8 cellular contexts compared by ENCODE assay signal in genomic region chr6:3162565-3163247, GRCh38. TPM values are rescaled to one million over a fixed set of nuclear protein-coding genes. Genes with fewer than 3 reads are reported as not detected.
DNase-seq lines count a peak whose midpoint lies in the region; ATAC-seq and TF ChIP-seq lines count a peak whose summit lies in the region.

No MANE protein-coding gene starts in this region.

- peak overlapping the region; percentile 70 for H3K4me3 Mint-ChIP-seq in progenitor cell of endocrine pancreas (ENCODE audit: low read depth)

- no peaks in the 10 kb centered on the region for H3K36me3 ChIP-seq in ascending aorta

- H3K27me3 Mint-ChIP-seq in progenitor cell of endocrine pancreas: peaks cover 69% of the 10 kb centered on the region

- no peaks in the 10 kb centered on the region for H3K9me3 Mint-ChIP-seq in progenitor cell of endocrine pancreas (ENCODE audit: low read depth)

- TF ChIP-seq POLR2A in NB4 (IDR thresholded peaks at IDR 0.05; ENCODE audit: extremely low read depth, insufficient read length): peak; percentile 73

- ATAC-seq in right cardiac atrium (peak; percentile 83 to 88), GM18873 (IDR thresholded peaks at IDR 0.05; ENCODE audit: low FRiP score, unreplicated experiment) (no peak)

- WGBS in right cardiac atrium: under 1% methylated on average over 73 of the region's 74 CpGs

- H3K27ac ChIP-seq in ascending aorta (peak overlapping the region; percentile 90 to 95), right cardiac atrium (ENCODE audit: low read length) (peak overlapping the region; percentile 78)

- CTCF ChIA-PET in HEK293T (lab: Yijun Ruan, JAX): interaction anchor here (0.6 to 1.5 kb wide), 4 partner anchors 23 to 101 kb away, joined by 3 to 5 read pairs (median 4); no protein-coding TSS in a partner anchor

- intact Hi-C loops in ascending aorta (cut with DNase I) (loop anchor here (5.0 to 10.0 kb wide), 2 partner anchors 65 to 192 kb away; partner anchors contain the start of gene TUBB2B), right cardiac atrium (cut with DNase I) (loop anchor here in 1 of 4 donors (5.0 kb wide), 1 partner anchor 70 kb away; no protein-coding TSS in a partner anchor)

- H3K4me1 ChIP-seq in ascending aorta (peaks cover 0 to 4% of the 10 kb centered on the region in 2 donors), right cardiac atrium (ENCODE audit: control insufficient read depth, insufficient read depth, low read length) (no peaks in the 10 kb centered on the region)

- H3K27me3 ChIP-seq in ascending aorta (no peaks in the 10 kb centered on the region), right cardiac atrium (ENCODE audit: control insufficient read depth, insufficient read depth) (no peaks in the 10 kb centered on the region)

- H3K4me3 ChIP-seq in NB4 (ENCODE audit: low read depth, low read length) (peak overlapping the region; percentile 52), ascending aorta (peak overlapping the region; percentile 84 to 92), right cardiac atrium (ENCODE audit: low read length) (peak overlapping the region; percentile 51)

- H3K4me1 Mint-ChIP-seq in progenitor cell of endocrine pancreas (ENCODE audit: low read depth): peaks cover 15% of the 10 kb centered on the region

- H3K36me3 Mint-ChIP-seq in progenitor cell of endocrine pancreas (ENCODE audit: insufficient read depth): no peaks in the 10 kb centered on the region

- POLR2A ChIA-PET in HEK293T (lab: Yijun Ruan, JAX): interaction anchor here (0.6 to 1.7 kb wide), 17 partner anchors 9 to 174 kb away, joined by 3 to 11 read pairs (median 3); partner anchors contain the start of gene TUBB2B

- TF ChIP-seq CTCF in GM10266 (IDR thresholded peaks at IDR 0.05; ENCODE audit: control insufficient read depth, insufficient read depth, low read depth, missing control alignments): peak; percentile 15
- no peak for TF ChIP-seq CTCF in NB4 (IDR thresholded peaks at IDR 0.05; ENCODE audit: low read depth, low read length)
- TF ChIP-seq CTCF in ascending aorta (IDR thresholded peaks at IDR 0.05): peak in 2 of 3 experiments; percentile 4 to 37
- TF ChIP-seq CTCF in progenitor cell of endocrine pancreas (IDR thresholded peaks at IDR 0.05; ENCODE audit: unreplicated experiment): peak; percentile 15

- H3K27ac Mint-ChIP-seq in progenitor cell of endocrine pancreas: peak overlapping the region; percentile 89

- H3K9me3 ChIP-seq in ascending aorta: no peaks in the 10 kb centered on the region
- no peaks in the 10 kb centered on the region for H3K9me3 ChIP-seq in right cardiac atrium (ENCODE audit: control insufficient read depth, low read length)

- DNase-seq in GM10266 (ENCODE audit: extremely low spot score) (peak; percentile 92), HEK293T (ENCODE audit: extremely low spot score) (peak; percentile 78), NB4 (ENCODE audit: low read depth) (peak; percentile 91), T follicular helper cell (ENCODE audit: low read depth) (peak; percentile 36), ascending aorta (ENCODE audit: low spot score in 2 of 2) (peak in 1 of 2 donors; percentile 84), right cardiac atrium (peak; percentile 75 to 90 (median 90)), progenitor cell of endocrine pancreas (ENCODE audit: low spot score, unreplicated experiment) (peak; percentile 61)

TF ChIP-seq in HEK293T, 16 proteins besides CTCF, POLR2A, EP300 and RAD21:
- TF ChIP-seq SUZ12 (IDR thresholded peaks at IDR 0.05) (no peak), LEF1 (IDR thresholded peaks at IDR 0.05; ENCODE audit: borderline replicate concordance) (no peak), SP1 (IDR thresholded peaks at IDR 0.05) (no peak), ARNT (IDR thresholded peaks at IDR 0.05) (peak; percentile 71; the same call in 1 of the 2 replicates), TARDBP (IDR thresholded peaks at IDR 0.05) (no peak), HDGF (IDR thresholded peaks at IDR 0.05; ENCODE audit: borderline replicate concordance) (no peak), BHLHE40 (IDR thresholded peaks at IDR 0.05; ENCODE audit: borderline replicate concordance) (no peak), ZNF384 (IDR thresholded peaks at IDR 0.05) (no peak), L3MBTL2 (conservative IDR thresholded peaks at IDR 0.05) (peak; percentile 90), ELF4 (IDR thresholded peaks at IDR 0.05) (no peak)
- TF ChIP-seq, protein P1, sequence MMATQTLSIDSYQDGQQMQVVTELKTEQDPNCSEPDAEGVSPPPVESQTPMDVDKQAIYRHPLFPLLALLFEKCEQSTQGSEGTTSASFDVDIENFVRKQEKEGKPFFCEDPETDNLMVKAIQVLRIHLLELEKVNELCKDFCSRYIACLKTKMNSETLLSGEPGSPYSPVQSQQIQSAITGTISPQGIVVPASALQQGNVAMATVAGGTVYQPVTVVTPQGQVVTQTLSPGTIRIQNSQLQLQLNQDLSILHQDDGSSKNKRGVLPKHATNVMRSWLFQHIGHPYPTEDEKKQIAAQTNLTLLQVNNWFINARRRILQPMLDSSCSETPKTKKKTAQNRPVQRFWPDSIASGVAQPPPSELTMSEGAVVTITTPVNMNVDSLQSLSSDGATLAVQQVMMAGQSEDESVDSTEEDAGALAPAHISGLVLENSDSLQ (IDR thresholded peaks at IDR 0.05): no peak

RNA-seq across cellular contexts. Expression of gene TUBB2A, which starts 5.4 kb away (rescaled TPM):
- 121 TPM for total RNA-seq in ascending aorta
- total RNA-seq in right cardiac atrium: 10 to 100 TPM; 24.3 to 30.1 (median 27.5) TPM
- 43.1 TPM for polyA plus RNA-seq in right cardiac atrium
- total RNA-seq in progenitor cell of endocrine pancreas: 31.9 and 37.1 TPM in 2 replicates

RNA-seq across cellular contexts. Expression of gene BPHL, which starts 44.2 kb away (rescaled TPM):
- total RNA-seq in ascending aorta: 7.7 TPM
- total RNA-seq in right cardiac atrium: 10 to 100 TPM in 2 of 4 donors, 1 to 10 TPM in 2; 9.3 to 11.4 (median 10.1) TPM
- polyA plus RNA-seq in right cardiac atrium: 13.1 TPM
- total RNA-seq in progenitor cell of endocrine pancreas: 68.4 and 69.7 TPM in 2 replicates
